ENCODE assay signal across 8 cellular contexts in the genomic region with DNA sequence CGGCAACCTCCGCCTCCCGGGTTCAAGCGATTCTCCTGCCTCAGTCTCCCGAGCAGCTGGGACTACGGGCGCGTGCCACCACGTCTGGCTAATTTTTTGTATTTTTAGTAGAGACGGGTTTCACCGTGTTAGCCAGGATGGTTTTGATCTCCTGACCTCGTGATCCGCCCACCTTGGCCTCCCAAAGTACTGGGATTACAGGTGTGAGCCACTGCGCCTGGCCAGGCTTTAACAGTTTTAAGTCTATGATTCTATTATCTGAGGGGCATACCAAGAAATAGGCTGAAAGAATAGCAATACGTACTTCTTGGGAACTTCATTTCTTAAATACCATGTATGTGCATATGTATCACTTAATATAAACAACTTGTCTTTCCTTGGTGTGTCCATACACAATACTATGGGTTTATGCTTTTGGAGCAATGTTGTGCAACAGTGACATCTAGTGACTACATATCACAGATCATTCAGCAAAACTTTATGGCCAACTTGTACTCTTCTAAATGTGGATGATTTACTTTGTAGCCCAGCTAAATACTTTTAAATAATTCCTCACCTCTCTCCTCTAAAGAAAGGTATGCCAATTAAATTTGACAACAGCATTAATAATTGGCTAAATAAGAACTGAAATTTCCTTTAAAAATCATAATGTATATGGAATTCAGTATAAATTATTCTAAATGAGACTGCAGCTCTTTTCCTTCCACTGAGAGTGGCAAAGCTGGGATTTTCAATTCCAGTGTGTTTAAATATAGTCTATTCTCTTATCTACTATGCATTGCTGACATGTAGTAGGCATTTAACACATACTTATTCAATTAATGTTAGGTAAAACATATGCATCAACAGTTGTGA. TPM values are rescaled to one million over a fixed set of nuclear protein-coding genes. Genes with fewer than 3 reads are reported as not detected.
DNase-seq lines count a peak whose midpoint lies in the region; ATAC-seq and TF ChIP-seq lines count a peak whose summit lies in the region.

No MANE protein-coding gene starts in this region.

- ATAC-seq in HG02798 (IDR thresholded peaks at IDR 0.05; ENCODE audit: poor library complexity, unreplicated experiment), result peak; percentile 82
- no peak for ATAC-seq in HG03520 (IDR thresholded peaks at IDR 0.05; ENCODE audit: unreplicated experiment)

- no peak overlapping the region for H3K4me2 ChIP-seq in trophoblast cell (ENCODE audit: low read length)

- no peak overlapping the region for H2BK12ac ChIP-seq in trophoblast cell (ENCODE audit: low read length)

- TF ChIP-seq CTCF in BE2C (IDR thresholded peaks at IDR 0.05; ENCODE audit: low read depth, low read length), result peak; percentile 78
- TF ChIP-seq CTCF in GM13976 (IDR thresholded peaks at IDR 0.05; ENCODE audit: borderline replicate concordance, control extremely low read depth, extremely low read depth, insufficient read depth, missing control alignments), result peak; percentile 29
- TF ChIP-seq CTCF in WERI-Rb-1 (IDR thresholded peaks at IDR 0.05; ENCODE audit: low read depth, low read length), result peak; percentile 65

- H3K27me3 ChIP-seq in BE2C (no peaks in the 10 kb centered on the region), WERI-Rb-1 (ENCODE audit: insufficient read depth, low read depth, severe bottlenecking) (no peaks in the 10 kb centered on the region), trophoblast cell (ENCODE audit: insufficient read depth, low read length) (no peaks in the 10 kb centered on the region)

- H3K14ac ChIP-seq in trophoblast cell (ENCODE audit: low read length), result no peak overlapping the region

- H3K4me3 ChIP-seq in BE2C (ENCODE audit: low read depth, low read length) (no peak overlapping the region), WERI-Rb-1 (ENCODE audit: low read depth, low read length) (no peak overlapping the region), trophoblast cell (ENCODE audit: low read depth, low read length) (no peak overlapping the region)

- H3K27ac ChIP-seq in WERI-Rb-1 (no peak overlapping the region), trophoblast cell (ENCODE audit: low read depth, low read length) (no peak overlapping the region)

- no peak overlapping the region for H3K18ac ChIP-seq in trophoblast cell (ENCODE audit: low read length)

- no peak overlapping the region for H3K4ac ChIP-seq in trophoblast cell (ENCODE audit: low read depth, low read length)

- no peaks in the 10 kb centered on the region for H3K79me1 ChIP-seq in trophoblast cell (ENCODE audit: low read length)

- no CpG with 5 or more reads among the region's 15 CpGs for WGBS in trophoblast cell (ENCODE audit: extremely low coverage, insufficient coverage, insufficient read length)

- no peak overlapping the region for H4K91ac ChIP-seq in trophoblast cell (ENCODE audit: low read depth, low read length)

- no peaks in the 10 kb centered on the region for H3K9me3 ChIP-seq in BE2C
- no peaks in the 10 kb centered on the region for H3K9me3 ChIP-seq in WERI-Rb-1 (ENCODE audit: severe bottlenecking)
- H3K9me3 ChIP-seq in trophoblast cell (ENCODE audit: insufficient read depth, low read depth, low read length), result no peaks in the 10 kb centered on the region

- DNase-seq in BE2C (peak; percentile 22), GM13976 (ENCODE audit: low spot score) (peak; percentile 64), NCI-H1417 treated with DMSO at 0.1 percent for 48 hours (lab: John Stamatoyannopoulos, UW) (peak; percentile 31), WERI-Rb-1 (peak; percentile 22), globus pallidus (ENCODE audit: low spot score) (peak; percentile 71), trophoblast cell (peak; percentile 35 to 86)

- no peak overlapping the region for H4K12ac ChIP-seq in trophoblast cell (ENCODE audit: low read depth, low read length)

- no peak overlapping the region for H3K9ac ChIP-seq in trophoblast cell (ENCODE audit: low read length)

- H2AK5ac ChIP-seq in trophoblast cell (ENCODE audit: low read length), result no peak overlapping the region

- no peaks in the 10 kb centered on the region for H3K79me2 ChIP-seq in trophoblast cell (ENCODE audit: control insufficient read depth, insufficient read depth, low read length, poor library complexity)

- H3K36me3 ChIP-seq in BE2C (no peaks in the 10 kb centered on the region), WERI-Rb-1 (no peaks in the 10 kb centered on the region), trophoblast cell (ENCODE audit: control insufficient read depth in 1 of 2, insufficient read depth in 2 of 2, low read length in 2 of 2) (no peaks in the 10 kb centered on the region)

- H2BK5ac ChIP-seq in trophoblast cell (ENCODE audit: low read depth, low read length, poor library complexity), result no peak overlapping the region

- H2AFZ ChIP-seq in trophoblast cell (ENCODE audit: insufficient read depth, low read length, poor library complexity), result no peak overlapping the region

- in situ Hi-C loops in GM13976 (cut with MboI; ENCODE audit: low sequenced_read_pairs, unreplicated experiment), result loop anchor here (10.0 kb wide), 1 partner anchor 564 kb away; no protein-coding TSS in a partner anchor

- H4K8ac ChIP-seq in trophoblast cell (ENCODE audit: low read depth, low read length), result no peak overlapping the region

- no peaks in the 10 kb centered on the region for H3K4me1 ChIP-seq in BE2C
- peaks cover 0 to 2% of the 10 kb centered on the region in 2 experiments for H3K4me1 ChIP-seq in trophoblast cell (ENCODE audit: control insufficient read depth in 1 of 2, insufficient read depth in 2 of 2, low read length in 2 of 2)

- no peak overlapping the region for H3K23ac ChIP-seq in trophoblast cell (ENCODE audit: low read length)

- no peak overlapping the region for H2BK120ac ChIP-seq in trophoblast cell (ENCODE audit: insufficient read depth, low read length, poor library complexity)

RNA-seq across cellular contexts. Expression of a gene that starts 10.4 kb away (rescaled TPM):
- 0.68 TPM for polyA plus RNA-seq in BE2C (2012; ENCODE audit: insufficient read depth, insufficient read length, low read depth)
- polyA plus RNA-seq in trophoblast cell (2013), result 0.40 TPM in 2 replicates
